In genomic region chr17:80243526-80244433, GRCh38 we compare ENCODE assay signal across 23 cellular contexts.
"Had no signal": no experiment of that assay in that cellular context is flagged by ENCODE, and none has a peak within 500 bp of the region (broad histone marks: within the 10 kb centered on the region; RNA-seq: fewer than 3 reads in every experiment).

No MANE protein-coding gene starts in this region.

- H3K4me1 ChIP-seq: stomach, suprapubic skin, tibial nerve, uterus had no signal

- H3K9me3 Mint-ChIP-seq: activated B cell treated with CpG ODN at 0.5 μM for 24 hours; activated CD4-positive, alpha-beta memory T cell treated with anti-CD3 and anti-CD28 coated beads for 36 hours; activated naive CD8-positive, alpha-beta T cell treated with anti-CD3 and anti-CD28 coated beads, Interleukin-2, amount 10 ng/mL, durations not matched to agents 7 days and 5 days; immature natural killer cell; memory B cell; nephron progenitor cell; stimulated activated effector memory CD8-positive, alpha-beta T cell treated with anti-CD3 and anti-CD28 coated beads, Interleukin-12 subunit alpha, Interleukin-12 subunit beta, amount 100 ng/mL, for 72 hours had no signal

- H3K9me3 ChIP-seq: stomach, suprapubic skin, tibial nerve, uterus had no signal

- DNase-seq: activated B cell treated with CpG ODN at 0.5 μM for 24 hours; activated CD4-positive, alpha-beta memory T cell treated with anti-CD3 and anti-CD28 coated beads for 36 hours; activated CD4-positive, alpha-beta T cell treated with anti-CD3 and anti-CD28 coated beads for 4 hours; activated naive CD4-positive, alpha-beta T cell treated with Interleukin-2 at 50 U/mL for 16 hours; activated naive CD8-positive, alpha-beta T cell treated with anti-CD3 and anti-CD28 coated beads, Interleukin-2, amount 10 ng/mL, durations not matched to agents 7 days and 5 days; activated T-cell treated with anti-CD3 and anti-CD28 coated beads, Interleukin-2, amount 50 U/mL, for 48 hours; amniotic stem cell; immature natural killer cell; kidney glomerular epithelial cell; nephron progenitor cell; nucleus accumbens; retina; stimulated activated CD4-positive, alpha-beta T cell treated with anti-CD3 and anti-CD28 coated beads, Interleukin-1b, Interleukin-23, amount 100 ng/mL, for 48 hours; stomach; SW 1271; T-helper 17 cell; uterus had no signal

- H3K4me1 Mint-ChIP-seq: activated B cell treated with CpG ODN at 0.5 μM for 24 hours; activated naive CD8-positive, alpha-beta T cell treated with anti-CD3 and anti-CD28 coated beads, Interleukin-2, amount 10 ng/mL, durations not matched to agents 7 days and 5 days; immature natural killer cell; memory B cell; stimulated activated effector memory CD8-positive, alpha-beta T cell treated with anti-CD3 and anti-CD28 coated beads, Interleukin-12 subunit alpha, Interleukin-12 subunit beta, amount 100 ng/mL, for 72 hours; T-helper 17 cell had no signal

- H3K27ac ChIP-seq: epithelial cell of prostate, skin epidermis, stomach, suprapubic skin, uterus had no signal

- H3K4me3 ChIP-seq: skin epidermis, stomach, suprapubic skin, tibial nerve, uterus had no signal

- H3K4me3 Mint-ChIP-seq: activated B cell treated with CpG ODN at 0.5 μM for 24 hours; activated CD4-positive, alpha-beta memory T cell treated with anti-CD3 and anti-CD28 coated beads for 36 hours; activated naive CD8-positive, alpha-beta T cell treated with anti-CD3 and anti-CD28 coated beads, Interleukin-2, amount 10 ng/mL, durations not matched to agents 7 days and 5 days; immature natural killer cell; memory B cell; nephron progenitor cell; stimulated activated effector memory CD8-positive, alpha-beta T cell treated with anti-CD3 and anti-CD28 coated beads, Interleukin-12 subunit alpha, Interleukin-12 subunit beta, amount 100 ng/mL, for 72 hours; T-helper 17 cell had no signal

- H3K27me3 Mint-ChIP-seq: activated B cell treated with CpG ODN at 0.5 μM for 24 hours; activated CD4-positive, alpha-beta memory T cell treated with anti-CD3 and anti-CD28 coated beads for 36 hours; activated naive CD8-positive, alpha-beta T cell treated with anti-CD3 and anti-CD28 coated beads, Interleukin-2, amount 10 ng/mL, durations not matched to agents 7 days and 5 days; memory B cell; T-helper 17 cell had no signal

- H3K36me3 Mint-ChIP-seq: activated naive CD8-positive, alpha-beta T cell treated with anti-CD3 and anti-CD28 coated beads, Interleukin-2, amount 10 ng/mL, durations not matched to agents 7 days and 5 days; memory B cell had no signal

- H3K27me3 ChIP-seq: stomach, suprapubic skin, tibial nerve, uterus had no signal

- H3K27ac Mint-ChIP-seq: activated B cell treated with CpG ODN at 0.5 μM for 24 hours; activated CD4-positive, alpha-beta memory T cell treated with anti-CD3 and anti-CD28 coated beads for 36 hours; activated naive CD8-positive, alpha-beta T cell treated with anti-CD3 and anti-CD28 coated beads, Interleukin-2, amount 10 ng/mL, durations not matched to agents 7 days and 5 days; memory B cell; stimulated activated effector memory CD8-positive, alpha-beta T cell treated with anti-CD3 and anti-CD28 coated beads, Interleukin-12 subunit alpha, Interleukin-12 subunit beta, amount 100 ng/mL, for 72 hours; T-helper 17 cell had no signal

- ATAC-seq: stimulated activated effector memory CD8-positive, alpha-beta T cell treated with anti-CD3 and anti-CD28 coated beads, Interleukin-12 subunit alpha, Interleukin-12 subunit beta, amount 100 ng/mL, for 72 hours; T-helper 17 cell had no signal

- H3K36me3 ChIP-seq: uterus had no signal
